In the genomic region with DNA sequence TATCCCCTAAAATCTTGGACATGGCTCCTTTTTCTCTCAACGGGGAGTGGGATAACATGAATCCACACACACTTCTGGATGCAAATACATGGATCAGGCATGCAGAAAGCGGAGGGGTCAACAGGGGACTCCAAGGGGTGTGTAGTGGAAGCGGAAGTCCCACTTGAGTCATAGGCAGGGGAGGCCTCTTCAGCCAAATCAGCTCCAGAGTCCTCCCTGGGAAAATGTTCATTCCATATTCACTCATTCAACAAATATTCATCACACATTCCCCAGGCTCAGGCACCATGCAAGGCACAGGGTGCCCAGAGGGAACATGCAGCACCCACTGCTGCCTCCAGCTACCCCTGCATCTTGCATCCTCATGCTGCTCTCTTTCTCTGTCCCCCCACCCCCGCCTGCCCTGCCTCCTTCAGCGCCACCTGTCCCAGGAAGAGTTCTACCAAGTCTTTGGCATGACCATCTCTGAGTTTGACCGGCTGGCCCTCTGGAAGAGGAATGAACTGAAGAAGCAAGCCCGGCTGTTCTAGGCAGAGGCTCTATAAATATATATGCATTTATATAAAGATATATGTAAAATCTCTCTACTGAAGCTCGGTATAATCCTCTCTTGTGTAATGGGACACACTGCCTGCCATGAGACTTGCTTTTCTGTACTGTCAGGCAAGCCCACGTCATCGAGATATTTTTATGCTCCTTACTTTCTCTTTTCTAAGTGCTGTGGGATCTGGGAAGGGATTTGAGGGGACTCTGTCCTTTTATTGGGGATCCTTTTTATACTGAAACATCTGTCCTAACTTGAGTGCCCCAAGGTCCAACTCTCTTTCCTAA, we compare ENCODE assay signal across 1 cellular context.
TF ChIP-seq lines count a peak whose summit lies in the region.

No MANE protein-coding gene starts in this region.

TF ChIP-seq in H1, 55 proteins besides CTCF, POLR2A, EP300 and RAD21:
- no peak for TF ChIP-seq HDAC6 (IDR thresholded peaks at IDR 0.05; ENCODE audit: low read depth, low read length)
- TF ChIP-seq PHF8 (conservative IDR thresholded peaks at IDR 0.05; ENCODE audit: low read depth, low read length) = no peak
- TF ChIP-seq CBX5 (IDR thresholded peaks at IDR 0.05; ENCODE audit: low read depth, low read length) = no peak
- TF ChIP-seq BACH1 (IDR thresholded peaks at IDR 0.05; ENCODE audit: low read length) = no peak
- no peak for TF ChIP-seq ATF3 (IDR thresholded peaks at IDR 0.05; ENCODE audit: insufficient read depth, low read depth, low read length)
- TF ChIP-seq NANOG (IDR thresholded peaks at IDR 0.05; ENCODE audit: insufficient read depth, low read depth, low read length, poor library complexity, severe bottlenecking) = no peak
- TF ChIP-seq, protein P1, sequence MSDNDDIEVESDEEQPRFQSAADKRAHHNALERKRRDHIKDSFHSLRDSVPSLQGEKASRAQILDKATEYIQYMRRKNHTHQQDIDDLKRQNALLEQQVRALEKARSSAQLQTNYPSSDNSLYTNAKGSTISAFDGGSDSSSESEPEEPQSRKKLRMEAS (IDR thresholded peaks at IDR 0.05) = no peak
- no peak for TF ChIP-seq JUND (IDR thresholded peaks at IDR 0.05; ENCODE audit: low read length)
- no peak for TF ChIP-seq GABPA (IDR thresholded peaks at IDR 0.05; ENCODE audit: borderline replicate concordance, insufficient read depth, low read length)
- no peak for TF ChIP-seq SRF (IDR thresholded peaks at IDR 0.05; ENCODE audit: low read depth, low read length)
- TF ChIP-seq CHD7 (IDR thresholded peaks at IDR 0.05; ENCODE audit: insufficient replicate concordance, low read length) = no peak
- TF ChIP-seq SIN3A (conservative IDR thresholded peaks at IDR 0.05 in 1 of 2, IDR thresholded peaks at IDR 0.05 in 1 of 2; ENCODE audit: low read depth in 1 of 2, low read length in 2 of 2) = no peak
- no peak for TF ChIP-seq FOSL1 (IDR thresholded peaks at IDR 0.05; ENCODE audit: insufficient read depth, low read depth, low read length)
- no peak for TF ChIP-seq SP1 (IDR thresholded peaks at IDR 0.05; ENCODE audit: low read depth, low read length)
- no peak for TF ChIP-seq TAF7 (optimal IDR thresholded peaks at IDR 0.05; ENCODE audit: borderline replicate concordance, low read depth, low read length)
- TF ChIP-seq SIX5 (IDR thresholded peaks at IDR 0.05; ENCODE audit: low read depth, low read length) = no peak
- no peak for TF ChIP-seq CHD1 (IDR thresholded peaks at IDR 0.05; ENCODE audit: low read depth, low read length)
- no peak for TF ChIP-seq POU5F1 (IDR thresholded peaks at IDR 0.05; ENCODE audit: low read depth, low read length)
- TF ChIP-seq TCF12 (IDR thresholded peaks at IDR 0.05; ENCODE audit: low read depth, low read length) = no peak
- no peak for TF ChIP-seq CTBP2 (IDR thresholded peaks at IDR 0.05; ENCODE audit: borderline replicate concordance, insufficient read depth, insufficient read length, low read length)
TF ChIP-seq in H1: peak in this region for 0.
